ENCODE assay signal across 15 cellular contexts in genomic region chr15:77901921-77902750, GRCh38.
DNase-seq lines count a peak whose midpoint lies in the region; ATAC-seq and TF ChIP-seq lines count a peak whose summit lies in the region.
"Had no signal": no experiment of that assay in that cellular context is flagged by ENCODE, and none has a peak within 500 bp of the region (broad histone marks: within the 10 kb centered on the region; RNA-seq: fewer than 3 reads in every experiment).

No MANE protein-coding gene starts in this region.

- H3K36me3 ChIP-seq in SK-N-SH (replicated peaks in 1 of 2; ENCODE audit: control insufficient read depth in 1 of 2, insufficient read depth in 2 of 2, low read length in 1 of 2): no peaks in the 10 kb centered on the region
- H3K36me3 ChIP-seq: left lung, neutrophil had no signal

- H2AFZ ChIP-seq in SK-N-SH (ENCODE audit: low read depth): no peak overlapping the region

- TF ChIP-seq EP300 in SK-N-SH (IDR thresholded peaks at IDR 0.05; ENCODE audit: borderline replicate concordance in 1 of 2, low read depth in 1 of 2, low read length in 1 of 2): no peak

- no TSS peak for BruUV-seq in Calu3 (replicated peaks; lab: Mats Ljungman, UMichigan)

- no peaks in the 10 kb centered on the region for H3K27me3 ChIP-seq in SK-N-SH (ENCODE audit: insufficient read depth)
- H3K27me3 ChIP-seq: left lung, neutrophil had no signal

- intact Hi-C loops in Calu3 (cut with micrococcal nuclease; ENCODE audit: unreplicated experiment): no loop called here

- CTCF ChIA-PET in SK-N-SH (lab: Yijun Ruan, JAX): interaction anchor here (0.6 to 2.6 kb wide), 20 partner anchors 8 to 941 kb away, joined by 3 to 14 read pairs (median 3); no protein-coding TSS in a partner anchor
- CTCF ChIA-PET in Calu3 (lab: Charles Lee): interaction anchor here (1.6 to 1.8 kb wide), 2 partner anchors 206 to 207 kb away, joined by 3 to 4 read pairs; no protein-coding TSS in a partner anchor

- H4K20me1 ChIP-seq in SK-N-SH (ENCODE audit: insufficient read depth): no peaks in the 10 kb centered on the region

- no peaks in the 10 kb centered on the region for H3K36me3 Mint-ChIP-seq in Calu3 (ENCODE audit: insufficient read depth, unreplicated experiment)

- H3K9me3 Mint-ChIP-seq in Calu3 (ENCODE audit: low read depth, unreplicated experiment): no peaks in the 10 kb centered on the region
- H3K9me3 Mint-ChIP-seq: activated T-helper 1 cell treated with anti-CD3 and anti-CD28 coated beads, Interleukin-12 subunit alpha, Interleukin-12 subunit beta, Interleukin-2, Interleukin-4 antibody, amounts not matched to agents 30 ng/mL and 10 ng/mL and 1 ng/mL, durations not matched to agents 14 hours and 24 hours and 36 hours had no signal

- H3K9me3 ChIP-seq in SK-N-SH: no peaks in the 10 kb centered on the region
- H3K9me3 ChIP-seq: left lung, neutrophil had no signal

- 78% methylated on average over 10 of the region's 13 CpGs for WGBS in SK-N-SH (ENCODE audit: low lambda C conversion rate)

- no peaks in the 10 kb centered on the region for H3K9me2 ChIP-seq in SK-N-SH

- no peaks in the 10 kb centered on the region for H3K4me1 Mint-ChIP-seq in Calu3 (ENCODE audit: low read depth, unreplicated experiment)

- H3K4me3 ChIP-seq in AG10803 (ENCODE audit: low read length): no peak overlapping the region
- H3K4me3 ChIP-seq in GM12865 (ENCODE audit: low read depth, low read length): no peak overlapping the region
- no peak overlapping the region for H3K4me3 ChIP-seq in SK-N-SH (ENCODE audit: low read depth in 2 of 2, low read length in 1 of 2)
- H3K4me3 ChIP-seq: left lung had no signal

- H3K4me2 ChIP-seq in SK-N-SH: no peak overlapping the region

- H3K27me3 Mint-ChIP-seq in Calu3 (ENCODE audit: unreplicated experiment): peaks cover 33% of the 10 kb centered on the region

- H3K27ac ChIP-seq in SK-N-SH (ENCODE audit: low read depth in 2 of 2, low read length in 1 of 2): no peak overlapping the region
- H3K27ac ChIP-seq: left lung, neutrophil had no signal

- no peaks in the 10 kb centered on the region for H3F3A ChIP-seq in SK-N-SH (replicated peaks; ENCODE audit: insufficient read depth)

- DNase-seq in AG10803 (ENCODE audit: low read depth): no peak
- DNase-seq in GM12865 (ENCODE audit: low read depth): peak; percentile 41
- DNase-seq in SK-N-SH: peak; percentile 52
- DNase-seq in iPS-NIHi11 (ENCODE audit: low spot score): peak; percentile 26
- no peak for DNase-seq in SIG-M5 (lab: John Stamatoyannopoulos, UW)
- no peak for DNase-seq in Calu3
- DNase-seq: activated CD4-positive, CD25-positive, alpha-beta regulatory T cell; central memory CD4-positive, alpha-beta T cell; NCI-H2107; SHP77 had no signal

- no peak overlapping the region for H3K27ac Mint-ChIP-seq in Calu3 (ENCODE audit: unreplicated experiment)
- H3K27ac Mint-ChIP-seq: activated T-helper 1 cell treated with anti-CD3 and anti-CD28 coated beads, Interleukin-12 subunit alpha, Interleukin-12 subunit beta, Interleukin-2, Interleukin-4 antibody, amounts not matched to agents 30 ng/mL and 10 ng/mL and 1 ng/mL, durations not matched to agents 14 hours and 24 hours and 36 hours had no signal

- TF ChIP-seq RAD21 in SK-N-SH (IDR thresholded peaks at IDR 0.05; ENCODE audit: low read length): peak; percentile 12; the same call in 1 of the 2 replicates

- no peak overlapping the region for H3K4me3 Mint-ChIP-seq in Calu3 (ENCODE audit: low read depth, unreplicated experiment)
- H3K4me3 Mint-ChIP-seq: activated T-helper 1 cell treated with anti-CD3 and anti-CD28 coated beads, Interleukin-12 subunit alpha, Interleukin-12 subunit beta, Interleukin-2, Interleukin-4 antibody, amounts not matched to agents 30 ng/mL and 10 ng/mL and 1 ng/mL, durations not matched to agents 14 hours and 24 hours and 36 hours had no signal

- POLR2A ChIA-PET in SK-N-SH (lab: Yijun Ruan, JAX): no interaction called here

- TF ChIP-seq CTCF in AG10803 (conservative IDR thresholded peaks at IDR 0.05; ENCODE audit: low read length) (peak; percentile 8), GM12865 (IDR thresholded peaks at IDR 0.05; ENCODE audit: insufficient read depth, low read depth, low read length, missing control alignments) (peak; percentile 39), SK-N-SH (IDR thresholded peaks at IDR 0.05) (no peak; the same call in 1 of the 2 replicates), Calu3 (IDR thresholded peaks at IDR 0.05; ENCODE audit: unreplicated experiment) (no peak)

- no peaks in the 10 kb centered on the region; a peak in 1 of 4 replicates for H3K4me1 ChIP-seq in SK-N-SH (ENCODE audit: control insufficient read depth in 1 of 2, insufficient read depth in 2 of 2, low read depth in 1 of 2, low read length in 1 of 2)
- H3K4me1 ChIP-seq: left lung had no signal

- ATAC-seq in HG03432 (IDR thresholded peaks at IDR 0.05; ENCODE audit: unreplicated experiment): no peak
- ATAC-seq in HG03139 (IDR thresholded peaks at IDR 0.05; ENCODE audit: unreplicated experiment): no peak

- H3K9ac ChIP-seq in SK-N-SH: no peak overlapping the region

- no peaks in the 10 kb centered on the region for H3K79me2 ChIP-seq in SK-N-SH (ENCODE audit: insufficient read depth)

TF ChIP-seq in SK-N-SH, 30 proteins besides CTCF, POLR2A, EP300 and RAD21:
- TF ChIP-seq USF2 (IDR thresholded peaks at IDR 0.05; ENCODE audit: borderline replicate concordance, low read depth, low read length): no peak
- no peak for TF ChIP-seq SIN3A (IDR thresholded peaks at IDR 0.05; ENCODE audit: borderline replicate concordance, low read depth, low read length)
- TF ChIP-seq JUND (IDR thresholded peaks at IDR 0.05): no peak
- no peak for TF ChIP-seq ELF1 (IDR thresholded peaks at IDR 0.05)
- TF ChIP-seq, protein P1, sequence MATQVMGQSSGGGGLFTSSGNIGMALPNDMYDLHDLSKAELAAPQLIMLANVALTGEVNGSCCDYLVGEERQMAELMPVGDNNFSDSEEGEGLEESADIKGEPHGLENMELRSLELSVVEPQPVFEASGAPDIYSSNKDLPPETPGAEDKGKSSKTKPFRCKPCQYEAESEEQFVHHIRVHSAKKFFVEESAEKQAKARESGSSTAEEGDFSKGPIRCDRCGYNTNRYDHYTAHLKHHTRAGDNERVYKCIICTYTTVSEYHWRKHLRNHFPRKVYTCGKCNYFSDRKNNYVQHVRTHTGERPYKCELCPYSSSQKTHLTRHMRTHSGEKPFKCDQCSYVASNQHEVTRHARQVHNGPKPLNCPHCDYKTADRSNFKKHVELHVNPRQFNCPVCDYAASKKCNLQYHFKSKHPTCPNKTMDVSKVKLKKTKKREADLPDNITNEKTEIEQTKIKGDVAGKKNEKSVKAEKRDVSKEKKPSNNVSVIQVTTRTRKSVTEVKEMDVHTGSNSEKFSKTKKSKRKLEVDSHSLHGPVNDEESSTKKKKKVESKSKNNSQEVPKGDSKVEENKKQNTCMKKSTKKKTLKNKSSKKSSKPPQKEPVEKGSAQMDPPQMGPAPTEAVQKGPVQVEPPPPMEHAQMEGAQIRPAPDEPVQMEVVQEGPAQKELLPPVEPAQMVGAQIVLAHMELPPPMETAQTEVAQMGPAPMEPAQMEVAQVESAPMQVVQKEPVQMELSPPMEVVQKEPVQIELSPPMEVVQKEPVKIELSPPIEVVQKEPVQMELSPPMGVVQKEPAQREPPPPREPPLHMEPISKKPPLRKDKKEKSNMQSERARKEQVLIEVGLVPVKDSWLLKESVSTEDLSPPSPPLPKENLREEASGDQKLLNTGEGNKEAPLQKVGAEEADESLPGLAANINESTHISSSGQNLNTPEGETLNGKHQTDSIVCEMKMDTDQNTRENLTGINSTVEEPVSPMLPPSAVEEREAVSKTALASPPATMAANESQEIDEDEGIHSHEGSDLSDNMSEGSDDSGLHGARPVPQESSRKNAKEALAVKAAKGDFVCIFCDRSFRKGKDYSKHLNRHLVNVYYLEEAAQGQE (IDR thresholded peaks at IDR 0.05; ENCODE audit: low read depth, low read length): no peak
- no peak for TF ChIP-seq RCOR1 (IDR thresholded peaks at IDR 0.05; ENCODE audit: low read length)
- no peak for TF ChIP-seq FOSL2 (IDR thresholded peaks at IDR 0.05; ENCODE audit: borderline replicate concordance, low read depth)
- TF ChIP-seq TAF1 (IDR thresholded peaks at IDR 0.05; ENCODE audit: borderline replicate concordance, low read depth, low read length): no peak
- TF ChIP-seq GATA2 (CRISPR knock-in tag; IDR thresholded peaks at IDR 0.05): no peak
- TF ChIP-seq CHD2 (IDR thresholded peaks at IDR 0.05; ENCODE audit: low read length, partially characterized antibody): no peak

Comparison
In these comparisons a context has a peak if more than half of its experiments do, and no peak if none do; other contexts are left out.
1. DNase-seq: peak in GM12865 (single experiment), SK-N-SH (single experiment) and iPS-NIHi11 (single experiment); none in AG10803 (single experiment), SIG-M5 (single experiment) and Calu3 (single experiment).
2. CTCF ChIP-seq: peak in AG10803 (single experiment) and GM12865 (single experiment); none in SK-N-SH (single experiment) and Calu3 (single experiment).